ENCODE assay signal across 17 cellular contexts in genomic region chr14:53494587-53494986, GRCh38.
DNase-seq lines count a peak whose midpoint lies in the region; ATAC-seq and TF ChIP-seq lines count a peak whose summit lies in the region.
"Had no signal": no experiment of that assay in that cellular context is flagged by ENCODE, and none has a peak within 500 bp of the region (broad histone marks: within the 10 kb centered on the region; RNA-seq: fewer than 3 reads in every experiment).

No MANE protein-coding gene starts in this region.

- DNase-seq in amniotic epithelial cell (ENCODE audit: low read depth): peak; percentile 75
- peak; percentile 52 for DNase-seq in fibroblast of the aortic adventitia (ENCODE audit: low read depth)
- no peak for DNase-seq in sciatic nerve (ENCODE audit: low spot score)
- DNase-seq in activated naive CD4-positive, alpha-beta T cell treated with anti-CD3 and anti-CD28 coated beads, Interleukin-2, amount 50 U/mL, for 72 hours (ENCODE audit: low spot score in 2 of 2): no peak
- DNase-seq in OCI-M2 (lab: John Stamatoyannopoulos, UW; ENCODE audit: unreplicated experiment): no peak
- DNase-seq in DMS 273 (lab: John Stamatoyannopoulos, UW; ENCODE audit: unreplicated experiment): no peak
- DNase-seq: BE2C; CD4-positive, CD25-positive, alpha-beta regulatory T cell; NCI-H1092; NCI-H1694 treated with DMSO at 0.1 percent for 48 hours; NCI-H2081; NCI-H2227 treated with DMSO at 0.1 percent for 48 hours; Right ventricle myocardium superior; RPMI8226 had no signal

- TF ChIP-seq CTCF in fibroblast of the aortic adventitia (IDR thresholded peaks at IDR 0.05; ENCODE audit: insufficient read depth, low read length): no peak

- peaks cover 0 to 4% of the 10 kb centered on the region in 2 donors for H3K36me3 Mint-ChIP-seq in activated naive CD4-positive, alpha-beta T cell treated with anti-CD3 and anti-CD28 coated beads, Interleukin-2, amount 50 U/mL, for 72 hours
- H3K36me3 Mint-ChIP-seq: CD4-positive, CD25-positive, alpha-beta regulatory T cell had no signal

- ATAC-seq in sciatic nerve (peak; percentile 70), GM21737 (IDR thresholded peaks at IDR 0.05; ENCODE audit: unreplicated experiment) (no peak)
- no peak for ATAC-seq in activated naive CD4-positive, alpha-beta T cell treated with anti-CD3 and anti-CD28 coated beads, Interleukin-2, amount 50 U/mL, for 72 hours
- ATAC-seq: HCT116 had no signal

- no peak overlapping the region for H3K27ac Mint-ChIP-seq in activated naive CD4-positive, alpha-beta T cell treated with anti-CD3 and anti-CD28 coated beads, Interleukin-2, amount 50 U/mL, for 72 hours
- H3K27ac Mint-ChIP-seq: CD4-positive, CD25-positive, alpha-beta regulatory T cell had no signal

- H3K9me3 Mint-ChIP-seq in activated naive CD4-positive, alpha-beta T cell treated with anti-CD3 and anti-CD28 coated beads, Interleukin-2, amount 50 U/mL, for 72 hours: peaks cover 4 to 11% of the 10 kb centered on the region in 2 donors

- intact Hi-C loops in sciatic nerve (cut with DNase I): no loop called here

- no peak overlapping the region for H3K4me3 ChIP-seq in fibroblast of the aortic adventitia (ENCODE audit: low read depth, low read length)
- H3K4me3 ChIP-seq: SJSA1 had no signal

Comparison
In these comparisons a context has a peak if more than half of its experiments do, and no peak if none do; other contexts are left out.
1. DNase-seq: peak in amniotic epithelial cell (single experiment) and fibroblast of the aortic adventitia (single experiment); none in sciatic nerve (single experiment), activated naive CD4-positive, alpha-beta T cell treated with anti-CD3 and anti-CD28 coated beads, Interleukin-2, amount 50 U/mL, for 72 hours (0 of 2), OCI-M2 (single experiment) and DMS 273 (single experiment).